ENCODE assay signal across 8 cellular contexts in genomic region chr17:7589204-7589868, GRCh38. TPM values are rescaled to one million over a fixed set of nuclear protein-coding genes. Genes with fewer than 3 reads are reported as not detected.
DNase-seq lines count a peak whose midpoint lies in the region; ATAC-seq and TF ChIP-seq lines count a peak whose summit lies in the region.

No MANE protein-coding gene starts in this region.

- no peaks in the 10 kb centered on the region for H3K9me3 ChIP-seq in A673 (ENCODE audit: low read depth, low read length, poor library complexity, severe bottlenecking)

- intact Hi-C loops in A673 (cut with micrococcal nuclease; ENCODE audit: unreplicated experiment) (no loop called here), left colon (cut with DNase I, micrococcal nuclease) (no loop called here)

- ATAC-seq in HG02759 (IDR thresholded peaks at IDR 0.05; ENCODE audit: unreplicated experiment), result peak; percentile 48
- ATAC-seq in left colon, result peak; percentile 79
- no peak for ATAC-seq in GM18520 (IDR thresholded peaks at IDR 0.05; ENCODE audit: unreplicated experiment)
- no peak for ATAC-seq in GM21737 (IDR thresholded peaks at IDR 0.05; ENCODE audit: unreplicated experiment)

- peaks cover 72% of the 10 kb centered on the region for H3K36me3 ChIP-seq in A673 (ENCODE audit: insufficient read depth, low read length, poor library complexity, severe bottlenecking)

- H3K27me3 ChIP-seq in A673 (replicated peaks; ENCODE audit: insufficient read depth, low read depth, low read length, poor library complexity), result no peaks in the 10 kb centered on the region

- CTCF ChIA-PET in A673 (lab: Charles Lee), result interaction anchor here (0.6 to 1.2 kb wide), 8 partner anchors 9 to 544 kb away, joined by 3 to 9 read pairs (median 4); partner anchors contain the start of genes CD68, FXR2, TP53 and WRAP53

- POLR2A ChIA-PET in A673 (lab: Charles Lee; ENCODE audit: low non-redundant PET), result interaction anchor here (0.5 to 1.7 kb wide), 2 partner anchors 99 to 105 kb away, joined by 3 read pairs; partner anchors contain the start of genes POLR2A and WRAP53

- BruUV-seq in A673 (replicated peaks; lab: Mats Ljungman, UMichigan), result no TSS peak

- peak overlapping the region; percentile 48 for H3K27ac ChIP-seq in A673 (ENCODE audit: low read depth, low read length, poor library complexity, severe bottlenecking)

- peak; percentile 90 for DNase-seq in A673 (ENCODE audit: low spot score)
- peak; percentile 65 for DNase-seq in activated CD4-positive, alpha-beta T cell treated with anti-CD3 and anti-CD28 coated beads, Interleukin-2, amount 50 U/mL, for 1 hour
- DNase-seq in dermis microvascular lymphatic vessel endothelial cell (ENCODE audit: low read depth in 2 of 2), result peak; percentile 54 to 82
- DNase-seq in left colon, result peak; percentile 77 to 85
- peak; percentile 62 for DNase-seq in stimulated activated CD4-positive, alpha-beta T cell treated with anti-CD3 and anti-CD28 coated beads, Interleukin-12 subunit alpha, Interleukin-12 subunit beta, amount 100 ng/mL, for 4 hours

- TF ChIP-seq CTCF in A673 (conservative IDR thresholded peaks at IDR 0.05; ENCODE audit: low read depth, low read length), result peak; percentile 94

- H3K4me1 ChIP-seq in A673 (ENCODE audit: insufficient read depth, low read length, poor library complexity, severe bottlenecking), result peaks cover 10% of the 10 kb centered on the region

- no peak overlapping the region for H3K4me3 ChIP-seq in A673 (ENCODE audit: low read depth, low read length, poor library complexity, severe bottlenecking)

RNA-seq across cellular contexts. Expression of gene SOX15, which starts 0.6 kb away (rescaled TPM):
- total RNA-seq in A673 (2021), result 0.87 and 1.3 TPM in 2 replicates
- total RNA-seq in dermis microvascular lymphatic vessel endothelial cell, result 0.13 TPM in 2 replicates
- total RNA-seq in left colon, result under 1 TPM; 0.58 to 0.84 TPM

RNA-seq across cellular contexts. Expression of gene MPDU1, which starts 5.7 kb away (rescaled TPM):
- total RNA-seq in A673 (2021), result 133 and 149 TPM in 2 replicates
- 70.0 and 98.1 TPM in 2 replicates for total RNA-seq in dermis microvascular lymphatic vessel endothelial cell
- total RNA-seq in left colon, result 10 to 100 TPM; 79.2 to 89.6 TPM

RNA-seq across cellular contexts. Expression of gene CD68, which starts 9.9 kb away (rescaled TPM):
- total RNA-seq in A673 (2021) (1.6 and 1.8 TPM in 2 replicates), dermis microvascular lymphatic vessel endothelial cell (0.77 and 1.5 TPM in 2 replicates), left colon (10 to 100 TPM; 35.0 to 74.0 TPM)

RNA-seq across cellular contexts. Expression of gene FXR2, which starts 25.4 kb away (rescaled TPM):
- total RNA-seq in A673 (2021) (101 TPM in 2 replicates), dermis microvascular lymphatic vessel endothelial cell (29.4 and 35.4 TPM in 2 replicates), left colon (10 to 100 TPM; 24.9 to 29.5 TPM)

RNA-seq across cellular contexts. Expression of gene SENP3, which starts 27.6 kb away (rescaled TPM):
- total RNA-seq in A673 (2021) (113 and 122 TPM in 2 replicates), dermis microvascular lymphatic vessel endothelial cell (61.2 and 74.1 TPM in 2 replicates), left colon (10 to 100 TPM; 30.9 to 34.1 TPM)

Comparison
In these comparisons a context has a peak if more than half of its experiments do, and no peak if none do; other contexts are left out.
1. ATAC-seq: peak in HG02759 (single experiment) and left colon (single experiment); none in GM18520 (single experiment) and GM21737 (single experiment).
2. RNA of gene CD68, which starts 9.9 kb away (total RNA-seq): 35.0 to 74.0 TPM in left colon; 1.6 to 1.8 TPM in A673 and 0.77 to 1.5 TPM in dermis microvascular lymphatic vessel endothelial cell; every median in the first group is over 10 times any median in the second.
3. Peak in every context shown above with its lines, with median percentiles within 50 percentile points of each other: DNase-seq.